In genomic region chr7:17021205-17021604, GRCh38 we compare ENCODE assay signal across 19 cellular contexts.
DNase-seq lines count a peak whose midpoint lies in the region; ATAC-seq and TF ChIP-seq lines count a peak whose summit lies in the region.
"Had no signal": no experiment of that assay in that cellular context is flagged by ENCODE, and none has a peak within 500 bp of the region (broad histone marks: within the 10 kb centered on the region; RNA-seq: fewer than 3 reads in every experiment).

No MANE protein-coding gene starts in this region.

- WGBS in body of pancreas, 2 donors = 35 to 39% methylated on average over 3 of the region's 3 CpGs
- 35% methylated on average over 3 of the region's 3 CpGs for WGBS in prostate gland

- no peaks in the 10 kb centered on the region for H3K36me3 Mint-ChIP-seq in Calu3 (ENCODE audit: insufficient read depth, unreplicated experiment)
- no peaks in the 10 kb centered on the region for H3K36me3 Mint-ChIP-seq in activated naive CD4-positive, alpha-beta T cell treated with anti-CD3 and anti-CD28 coated beads, Interleukin-2, amount 50 U/mL, for 72 hours
- no peaks in the 10 kb centered on the region for H3K36me3 Mint-ChIP-seq in HFFc6 (ENCODE audit: low read depth)
- H3K36me3 Mint-ChIP-seq: stimulated activated memory B cell treated with anti-CD40 and anti-IgM and Interleukin-4, amounts not matched to agents 10 μg/mL and 1 μg/mL and 100 μg/mL, for 72 hours; type B pancreatic cell had no signal

- H3K4me3 Mint-ChIP-seq in Calu3 (ENCODE audit: low read depth, unreplicated experiment) (no peak overlapping the region), HFFc6 (no peak overlapping the region)
- H3K4me3 Mint-ChIP-seq: activated T-helper 17 cell treated with anti-CD3 and anti-CD28 coated beads, Interleukin-2, amount 50 U/mL, for 72 hours; endodermal cell; nephron progenitor cell; stimulated activated memory B cell treated with anti-CD40 and anti-IgM and Interleukin-4, amounts not matched to agents 10 μg/mL and 1 μg/mL and 100 μg/mL, for 72 hours; T-helper 1 cell treated with Interleukin-12 subunit alpha and Interleukin-12 subunit beta and Interleukin-4 antibody, amounts not matched to agents 30 μg/mL and 1 μg/mL, for 36 hours; type B pancreatic cell had no signal

- DNase-seq in Calu3 = peak; percentile 47
- DNase-seq in body of pancreas = peak in 3 of 4 donors; percentile 9 to 22 (median 13)
- peak; percentile 55 for DNase-seq in fibroblast of the aortic adventitia (ENCODE audit: low read depth)
- peak; percentile 61 for DNase-seq in prostate gland (ENCODE audit: low spot score)
- DNase-seq in NCI-H1436 treated with DMSO at 0.1 percent for 48 hours (lab: John Stamatoyannopoulos, UW) = no peak
- no peak for DNase-seq in left colon
- no peak for DNase-seq in activated naive CD4-positive, alpha-beta T cell treated with anti-CD3 and anti-CD28 coated beads, Interleukin-2, amount 50 U/mL, for 72 hours (ENCODE audit: low spot score in 2 of 2)
- DNase-seq in HFFc6 = no peak
- DNase-seq: endodermal cell, mesendoderm, NCI-H1048, NCI-H2107, NCI-H526, nephron progenitor cell, SHP77 treated with DMSO at 0.1 percent for 48 hours had no signal

- H3K9me3 Mint-ChIP-seq in Calu3 (ENCODE audit: low read depth, unreplicated experiment) (peaks cover 2% of the 10 kb centered on the region), HFFc6 (no peaks in the 10 kb centered on the region)
- H3K9me3 Mint-ChIP-seq in activated naive CD4-positive, alpha-beta T cell treated with anti-CD3 and anti-CD28 coated beads, Interleukin-2, amount 50 U/mL, for 72 hours = peaks cover 0 to 4% of the 10 kb centered on the region in 2 donors
- H3K9me3 Mint-ChIP-seq: activated T-helper 17 cell treated with anti-CD3 and anti-CD28 coated beads, Interleukin-2, amount 50 U/mL, for 72 hours; endodermal cell; nephron progenitor cell; stimulated activated memory B cell treated with anti-CD40 and anti-IgM and Interleukin-4, amounts not matched to agents 10 μg/mL and 1 μg/mL and 100 μg/mL, for 72 hours; type B pancreatic cell had no signal

- intact Hi-C loops in Calu3 (cut with micrococcal nuclease; ENCODE audit: unreplicated experiment) (no loop called here), body of pancreas (cut with DNase I) (no loop called here), prostate gland (cut with DNase I) (no loop called here), left colon (cut with DNase I, micrococcal nuclease) (no loop called here)

- ATAC-seq in body of pancreas = no peak
- ATAC-seq in left colon = no peak
- no peak for ATAC-seq in activated naive CD4-positive, alpha-beta T cell treated with anti-CD3 and anti-CD28 coated beads, Interleukin-2, amount 50 U/mL, for 72 hours
- ATAC-seq: activated T-helper 17 cell treated with anti-CD3 and anti-CD28 coated beads, Interleukin-2, amount 50 U/mL, for 72 hours; stimulated activated memory B cell treated with anti-CD40 and anti-IgM and Interleukin-4, amounts not matched to agents 10 μg/mL and 1 μg/mL and 100 μg/mL, for 72 hours had no signal

- H3K4me1 Mint-ChIP-seq in Calu3 (ENCODE audit: low read depth, unreplicated experiment) (peaks cover 45% of the 10 kb centered on the region), HFFc6 (ENCODE audit: low read depth) (peaks cover 19% of the 10 kb centered on the region)
- H3K4me1 Mint-ChIP-seq: nephron progenitor cell; stimulated activated memory B cell treated with anti-CD40 and anti-IgM and Interleukin-4, amounts not matched to agents 10 μg/mL and 1 μg/mL and 100 μg/mL, for 72 hours had no signal

- H3K4me1 ChIP-seq in body of pancreas (peaks cover 3% of the 10 kb centered on the region), prostate gland (replicated peaks) (no peaks in the 10 kb centered on the region)

- H3K27me3 Mint-ChIP-seq in Calu3 (ENCODE audit: unreplicated experiment) (no peaks in the 10 kb centered on the region), HFFc6 (ENCODE audit: insufficient read depth) (no peaks in the 10 kb centered on the region)
- H3K27me3 Mint-ChIP-seq: activated T-helper 17 cell treated with anti-CD3 and anti-CD28 coated beads, Interleukin-2, amount 50 U/mL, for 72 hours; stimulated activated memory B cell treated with anti-CD40 and anti-IgM and Interleukin-4, amounts not matched to agents 10 μg/mL and 1 μg/mL and 100 μg/mL, for 72 hours; type B pancreatic cell had no signal

- H3K36me3 ChIP-seq in body of pancreas (replicated peaks in 1 of 2; ENCODE audit: insufficient read depth in 1 of 2, low read depth in 2 of 2) = no peaks in the 10 kb centered on the region
- H3K36me3 ChIP-seq in prostate gland = no peaks in the 10 kb centered on the region

- H3K9me3 ChIP-seq in body of pancreas (no peaks in the 10 kb centered on the region), prostate gland (no peaks in the 10 kb centered on the region)

- H3K4me3 ChIP-seq in body of pancreas (no peak overlapping the region), fibroblast of the aortic adventitia (ENCODE audit: low read depth, low read length) (no peak overlapping the region), prostate gland (no peak overlapping the region)

- H3K27me3 ChIP-seq in body of pancreas (no peaks in the 10 kb centered on the region), prostate gland (replicated peaks; ENCODE audit: insufficient read depth) (no peaks in the 10 kb centered on the region)

- TF ChIP-seq CTCF in Calu3 (IDR thresholded peaks at IDR 0.05; ENCODE audit: unreplicated experiment) (no peak), body of pancreas (IDR thresholded peaks at IDR 0.05) (no peak), fibroblast of the aortic adventitia (IDR thresholded peaks at IDR 0.05; ENCODE audit: insufficient read depth, low read length) (no peak), prostate gland (IDR thresholded peaks at IDR 0.05) (no peak), HFFc6 (IDR thresholded peaks at IDR 0.05) (no peak)

- H3K27ac Mint-ChIP-seq in Calu3 (ENCODE audit: unreplicated experiment) (no peak overlapping the region), HFFc6 (no peak overlapping the region)
- H3K27ac Mint-ChIP-seq in activated naive CD4-positive, alpha-beta T cell treated with anti-CD3 and anti-CD28 coated beads, Interleukin-2, amount 50 U/mL, for 72 hours = no peak overlapping the region
- H3K27ac Mint-ChIP-seq: activated T-helper 17 cell treated with anti-CD3 and anti-CD28 coated beads, Interleukin-2, amount 50 U/mL, for 72 hours; endodermal cell; nephron progenitor cell; stimulated activated memory B cell treated with anti-CD40 and anti-IgM and Interleukin-4, amounts not matched to agents 10 μg/mL and 1 μg/mL and 100 μg/mL, for 72 hours; T-helper 1 cell treated with Interleukin-12 subunit alpha and Interleukin-12 subunit beta and Interleukin-4 antibody, amounts not matched to agents 30 μg/mL and 1 μg/mL, for 36 hours; type B pancreatic cell had no signal

- TF ChIP-seq POLR2A in body of pancreas (IDR thresholded peaks at IDR 0.05) (no peak), prostate gland (IDR thresholded peaks at IDR 0.05) (no peak)

- CTCF ChIA-PET in Calu3 (lab: Charles Lee) = no interaction called here

- H3K27ac ChIP-seq in body of pancreas (no peak overlapping the region), prostate gland (no peak overlapping the region)

- BruUV-seq in Calu3 (replicated peaks; lab: Mats Ljungman, UMichigan) = no TSS peak

Comparison
In these comparisons a context has a peak if more than half of its experiments do, and no peak if none do; other contexts are left out.
1. DNase-seq: peak in Calu3 (single experiment), body of pancreas (3 of 4), fibroblast of the aortic adventitia (single experiment) and prostate gland (single experiment); none in NCI-H1436 treated with DMSO at 0.1 percent for 48 hours (single experiment), left colon (0 of 2), activated naive CD4-positive, alpha-beta T cell treated with anti-CD3 and anti-CD28 coated beads, Interleukin-2, amount 50 U/mL, for 72 hours (0 of 2) and HFFc6 (single experiment).